2 cellular contexts compared by ENCODE assay signal in genomic region chr6:150711584-150712501, GRCh38.
A peak's percentile ranks its signal among the peaks of the same experiment; 100 is the strongest.
TF ChIP-seq lines count a peak whose summit lies in the region.

No MANE protein-coding gene starts in this region.

TF ChIP-seq in GM23338, 12 proteins besides CTCF, POLR2A, EP300 and RAD21:
- TF ChIP-seq EZH2phosphoT487 (IDR thresholded peaks at IDR 0.05; ENCODE audit: unreplicated experiment) (no peak), POLR2AphosphoS5 (IDR thresholded peaks at IDR 0.05; ENCODE audit: low read depth) (no peak), EZH2 (IDR thresholded peaks at IDR 0.05; ENCODE audit: low read depth, unreplicated experiment) (no peak), REST (IDR thresholded peaks at IDR 0.05; ENCODE audit: unreplicated experiment) (no peak), NANOG (IDR thresholded peaks at IDR 0.05; ENCODE audit: borderline replicate concordance) (no peak), ZNF462 (CRISPR knock-in tag; IDR thresholded peaks at IDR 0.05) (no peak), ZNF114 (CRISPR knock-in tag; IDR thresholded peaks at IDR 0.05) (no peak), CREB1 (CRISPR knock-in tag; IDR thresholded peaks at IDR 0.05; ENCODE audit: low read depth) (no peak), ETS1 (IDR thresholded peaks at IDR 0.05) (no peak), STAT1 (IDR thresholded peaks at IDR 0.05; ENCODE audit: unreplicated experiment) (no peak), JUNB (IDR thresholded peaks at IDR 0.05; ENCODE audit: unreplicated experiment) (no peak), ZNF331 (CRISPR knock-in tag; IDR thresholded peaks at IDR 0.05; ENCODE audit: low read depth) (no peak)
TF ChIP-seq in GM23338: peak in this region for 0.

TF ChIP-seq in K562, 482 proteins besides CTCF, POLR2A, EP300 and RAD21:
- TF ChIP-seq HBP1 (CRISPR knock-in tag; IDR thresholded peaks at IDR 0.05), result 0 out of 2 replicates have a peak, but pooled peaks have one; percentile 43
- TF ChIP-seq ZNF3 (CRISPR knock-in tag; IDR thresholded peaks at IDR 0.05), result peak; percentile 70; the same call in 1 of the 2 replicates
- TF ChIP-seq ATF4 (CRISPR knock-in tag; IDR thresholded peaks at IDR 0.05), result 0 out of 2 replicates have a peak, but pooled peaks have one; percentile 70
- no peak for TF ChIP-seq ZNF668 (CRISPR knock-in tag; IDR thresholded peaks at IDR 0.05)
- no peak for TF ChIP-seq ZNF644 (tag; IDR thresholded peaks at IDR 0.05; ENCODE audit: low read depth)
- 0 out of 2 replicates have a peak, but pooled peaks have one; percentile 15 for TF ChIP-seq THRB (CRISPR knock-in tag; conservative IDR thresholded peaks at IDR 0.05)
- TF ChIP-seq ZNF584 (CRISPR knock-in tag; IDR thresholded peaks at IDR 0.05; ENCODE audit: low read depth), result peak; percentile 78; the same call in 1 of the 2 replicates
- peak; percentile 62; the same call in 1 of the 2 replicates for TF ChIP-seq ATF3 (IDR thresholded peaks at IDR 0.05)
- TF ChIP-seq ATF3 (CRISPR knock-in tag; conservative IDR thresholded peaks at IDR 0.05), result no peak
- no peak for TF ChIP-seq CHAMP1 (IDR thresholded peaks at IDR 0.05)
- no peak for TF ChIP-seq ATF7 (IDR thresholded peaks at IDR 0.05)
- TF ChIP-seq ZNF589 (CRISPR knock-in tag; IDR thresholded peaks at IDR 0.05; ENCODE audit: low read depth), result peak; percentile 57; the same call in 1 of the 2 replicates
- TF ChIP-seq FIP1L1 (IDR thresholded peaks at IDR 0.05; ENCODE audit: low read depth, low read length, poor library complexity, severe bottlenecking), result no peak
- TF ChIP-seq RBM25 (IDR thresholded peaks at IDR 0.05; ENCODE audit: low read depth, low read length, severe bottlenecking), result peak; percentile 21
- TF ChIP-seq ZBTB12 (CRISPR knock-in tag; IDR thresholded peaks at IDR 0.05), result no peak
- no peak for TF ChIP-seq PML (IDR thresholded peaks at IDR 0.05; ENCODE audit: low read length)
- 0 out of 2 replicates have a peak, but pooled peaks have one; percentile 36 for TF ChIP-seq SMAD4 (CRISPR knock-in tag; conservative IDR thresholded peaks at IDR 0.05)
- TF ChIP-seq ZNF699 (CRISPR knock-in tag; IDR thresholded peaks at IDR 0.05; ENCODE audit: insufficient replicate concordance), result no peak
- no peak for TF ChIP-seq RNF2 (IDR thresholded peaks at IDR 0.05)
- TF ChIP-seq TCF15 (CRISPR knock-in tag; IDR thresholded peaks at IDR 0.05), result no peak
- peak; percentile 55; the same call in 1 of the 2 replicates for TF ChIP-seq CEBPG (CRISPR knock-in tag; IDR thresholded peaks at IDR 0.05)
- TF ChIP-seq CEBPG (tag; conservative IDR thresholded peaks at IDR 0.05 in 1 of 2, IDR thresholded peaks at IDR 0.05 in 1 of 2), result peak; percentile 54 to 90; a peak in 3 of 4 replicates
TF ChIP-seq in K562: peak in this region for 10.
